Comparison of ENCODE assay signal across 9 cellular contexts in the genomic region with DNA sequence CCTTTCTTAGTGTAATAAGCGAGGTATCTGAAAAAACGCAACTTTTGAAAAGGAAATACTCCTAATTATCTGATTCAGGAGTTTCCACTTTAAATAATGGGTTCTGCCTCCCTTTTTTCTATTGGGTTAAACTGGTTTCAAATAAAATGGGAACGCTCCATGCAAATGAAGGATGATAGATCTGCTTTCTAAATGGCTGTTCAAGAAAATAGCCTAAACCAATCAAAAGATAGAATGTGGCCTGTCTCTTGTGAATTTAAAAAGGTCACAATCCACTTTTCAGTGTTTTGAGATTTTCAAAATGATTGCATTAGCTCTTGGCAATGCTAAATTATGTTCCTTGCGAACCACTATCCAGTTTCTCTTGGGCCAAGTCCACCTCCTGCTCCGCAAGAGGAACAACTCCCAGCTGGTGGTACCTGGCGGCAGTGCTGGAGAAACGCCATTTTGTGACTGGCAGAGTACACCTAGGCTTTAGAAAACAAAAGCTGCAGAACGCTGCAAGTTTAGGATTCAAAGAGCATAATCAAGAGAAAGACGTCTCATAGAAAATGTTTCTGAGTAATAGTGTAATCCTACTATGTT. TPM values are rescaled to one million over a fixed set of nuclear protein-coding genes. Genes with fewer than 3 reads are reported as not detected.
DNase-seq lines count a peak whose midpoint lies in the region; ATAC-seq and TF ChIP-seq lines count a peak whose summit lies in the region.
"Had no signal": no experiment of that assay in that cellular context is flagged by ENCODE, and none has a peak within 500 bp of the region (broad histone marks: within the 10 kb centered on the region; RNA-seq: fewer than 3 reads in every experiment).

No MANE protein-coding gene starts in this region.

- 74 to 79% (median 77%) methylated on average over 9 of the region's 9 CpGs for WGBS in psoas muscle, 3 donors

- TF ChIP-seq CTCF in activated B cell treated with CpG ODN at 0.5 μM for 24 hours (IDR thresholded peaks at IDR 0.05) (no peak), foreskin keratinocyte (conservative IDR thresholded peaks at IDR 0.05) (no peak), psoas muscle (IDR thresholded peaks at IDR 0.05) (no peak)

- no peaks in the 10 kb centered on the region for H3K27me3 ChIP-seq in foreskin keratinocyte
- peaks cover 0 to 24% (median 2%) of the 10 kb centered on the region in 3 donors for H3K27me3 ChIP-seq in psoas muscle (ENCODE audit: insufficient read depth in 3 of 3, low read length in 2 of 3)
- H3K27me3 ChIP-seq: MG63 had no signal

- POLR2A ChIA-PET in activated CD4-positive, alpha-beta T cell treated with anti-CD3 and anti-CD28 coated beads, Interleukin-2, amount 10 ng/mL, durations not matched to agents 7 days and 5 days (lab: Charles Lee): interaction anchor here (0.6 to 4.3 kb wide), 5 partner anchors 13 to 253 kb away, joined by 3 to 83 read pairs (median 11); partner anchors contain the start of gene TRIM38
- POLR2A ChIA-PET in activated B cell treated with CpG ODN at 0.5 μM for 24 hours (lab: Charles Lee): interaction anchor here (0.9 to 6.7 kb wide), 24 partner anchors 8 to 1874 kb away, joined by 3 to 164 read pairs (median 33); partner anchors contain the start of gene TRIM38

- H3K27ac ChIP-seq in foreskin keratinocyte (peak overlapping the region; percentile 25), psoas muscle (no peak overlapping the region)

- H3K9me3 ChIP-seq in psoas muscle: no peaks in the 10 kb centered on the region
- H3K9me3 ChIP-seq: MG63 had no signal

- no peaks in the 10 kb centered on the region for H3K36me3 ChIP-seq in psoas muscle (ENCODE audit: insufficient read depth in 1 of 2, low read depth in 1 of 2)
- H3K36me3 ChIP-seq: MG63 had no signal

- H3K4me1 ChIP-seq in foreskin keratinocyte (peaks cover 4% of the 10 kb centered on the region), psoas muscle (peaks cover 5% of the 10 kb centered on the region)

- H3K27ac Mint-ChIP-seq in activated CD4-positive, alpha-beta T cell treated with anti-CD3 and anti-CD28 coated beads, Interleukin-2, amount 10 ng/mL, durations not matched to agents 7 days and 5 days: peak overlapping the region; percentile 100
- peak overlapping the region; percentile 35 for H3K27ac Mint-ChIP-seq in activated B cell treated with CpG ODN at 0.5 μM for 24 hours
- H3K27ac Mint-ChIP-seq in stimulated activated effector memory CD8-positive, alpha-beta T cell treated with anti-CD3 and anti-CD28 coated beads, Interleukin-12 subunit alpha, Interleukin-12 subunit beta, amount 100 ng/mL, for 72 hours: peak overlapping the region; percentile 100

- peaks cover 51% of the 10 kb centered on the region for H3K4me1 Mint-ChIP-seq in activated CD4-positive, alpha-beta T cell treated with anti-CD3 and anti-CD28 coated beads, Interleukin-2, amount 10 ng/mL, durations not matched to agents 7 days and 5 days
- peaks cover 27% of the 10 kb centered on the region for H3K4me1 Mint-ChIP-seq in activated B cell treated with CpG ODN at 0.5 μM for 24 hours
- peaks cover 26% of the 10 kb centered on the region for H3K4me1 Mint-ChIP-seq in stimulated activated effector memory CD8-positive, alpha-beta T cell treated with anti-CD3 and anti-CD28 coated beads, Interleukin-12 subunit alpha, Interleukin-12 subunit beta, amount 100 ng/mL, for 72 hours

- peaks cover 8% of the 10 kb centered on the region for H3K9me3 Mint-ChIP-seq in activated CD4-positive, alpha-beta T cell treated with anti-CD3 and anti-CD28 coated beads, Interleukin-2, amount 10 ng/mL, durations not matched to agents 7 days and 5 days
- H3K9me3 Mint-ChIP-seq in activated B cell treated with CpG ODN at 0.5 μM for 24 hours: no peaks in the 10 kb centered on the region
- H3K9me3 Mint-ChIP-seq in stimulated activated effector memory CD8-positive, alpha-beta T cell treated with anti-CD3 and anti-CD28 coated beads, Interleukin-12 subunit alpha, Interleukin-12 subunit beta, amount 100 ng/mL, for 72 hours: no peaks in the 10 kb centered on the region

- no peak overlapping the region for H3K4me3 ChIP-seq in psoas muscle

- intact Hi-C loops in activated B cell treated with CpG ODN at 0.5 μM for 24 hours (cut with micrococcal nuclease): no loop called here
- intact Hi-C loops in psoas muscle (cut with DNase I): no loop called here

- peak overlapping the region; percentile 91 for H3K4me3 Mint-ChIP-seq in activated CD4-positive, alpha-beta T cell treated with anti-CD3 and anti-CD28 coated beads, Interleukin-2, amount 10 ng/mL, durations not matched to agents 7 days and 5 days
- peak overlapping the region; percentile 52 for H3K4me3 Mint-ChIP-seq in activated B cell treated with CpG ODN at 0.5 μM for 24 hours
- H3K4me3 Mint-ChIP-seq in stimulated activated effector memory CD8-positive, alpha-beta T cell treated with anti-CD3 and anti-CD28 coated beads, Interleukin-12 subunit alpha, Interleukin-12 subunit beta, amount 100 ng/mL, for 72 hours: peak overlapping the region; percentile 96

- no peak for DNase-seq in activated CD4-positive, alpha-beta T cell treated with anti-CD3 and anti-CD28 coated beads, Interleukin-2, amount 10 ng/mL, durations not matched to agents 7 days and 5 days
- DNase-seq in activated CD4-positive, alpha-beta T cell treated with anti-CD3 and anti-CD28 coated beads for 1 hour: no peak
- DNase-seq in activated B cell treated with CpG ODN at 0.5 μM for 24 hours (no peak), foreskin keratinocyte (peak; percentile 34 to 56), NCI-H526 treated with DMSO at 0.1 percent for 48 hours (lab: John Stamatoyannopoulos, UW) (no peak), psoas muscle (no peak)
- DNase-seq in stimulated activated effector memory CD8-positive, alpha-beta T cell treated with anti-CD3 and anti-CD28 coated beads, Interleukin-12 subunit alpha, Interleukin-12 subunit beta, amount 100 ng/mL, for 72 hours (ENCODE audit: low spot score in 2 of 2): no peak
- DNase-seq: MG63 had no signal

- CTCF ChIA-PET in activated CD4-positive, alpha-beta T cell treated with anti-CD3 and anti-CD28 coated beads, Interleukin-2, amount 10 ng/mL, durations not matched to agents 7 days and 5 days (lab: Charles Lee): interaction anchor here (1.4 to 10.2 kb wide), 5 partner anchors 13 to 61 kb away, joined by 3 to 113 read pairs (median 23); a partner anchor contains a TSS
- CTCF ChIA-PET in activated B cell treated with CpG ODN at 0.5 μM for 24 hours (lab: Charles Lee): interaction anchor here (0.8 to 7.6 kb wide), 5 partner anchors 8 to 26 kb away, joined by 3 to 44 read pairs (median 19); a partner anchor contains a TSS

- H3K36me3 Mint-ChIP-seq in activated CD4-positive, alpha-beta T cell treated with anti-CD3 and anti-CD28 coated beads, Interleukin-2, amount 10 ng/mL, durations not matched to agents 7 days and 5 days (ENCODE audit: low read depth): peaks cover 12% of the 10 kb centered on the region
- peaks cover 16% of the 10 kb centered on the region for H3K36me3 Mint-ChIP-seq in activated B cell treated with CpG ODN at 0.5 μM for 24 hours (ENCODE audit: low read depth)
- H3K36me3 Mint-ChIP-seq in stimulated activated effector memory CD8-positive, alpha-beta T cell treated with anti-CD3 and anti-CD28 coated beads, Interleukin-12 subunit alpha, Interleukin-12 subunit beta, amount 100 ng/mL, for 72 hours: peaks cover 26% of the 10 kb centered on the region

- H3K27me3 Mint-ChIP-seq in activated CD4-positive, alpha-beta T cell treated with anti-CD3 and anti-CD28 coated beads, Interleukin-2, amount 10 ng/mL, durations not matched to agents 7 days and 5 days: no peaks in the 10 kb centered on the region
- no peaks in the 10 kb centered on the region for H3K27me3 Mint-ChIP-seq in activated B cell treated with CpG ODN at 0.5 μM for 24 hours

- ATAC-seq in activated B cell treated with CpG ODN at 0.5 μM for 24 hours (ENCODE audit: low read depth) (no peak), foreskin keratinocyte (no peak), HG03460 (IDR thresholded peaks at IDR 0.05; ENCODE audit: unreplicated experiment) (no peak), psoas muscle (no peak)
- no peak for ATAC-seq in stimulated activated effector memory CD8-positive, alpha-beta T cell treated with anti-CD3 and anti-CD28 coated beads, Interleukin-12 subunit alpha, Interleukin-12 subunit beta, amount 100 ng/mL, for 72 hours

RNA-seq across cellular contexts. Expression of gene TRIM38, which starts 56.8 kb away (rescaled TPM):
- total RNA-seq in activated CD4-positive, alpha-beta T cell treated with anti-CD3 and anti-CD28 coated beads, Interleukin-2, amount 10 ng/mL, durations not matched to agents 7 days and 5 days: 10 to 100 TPM; 25.4 to 27.6 TPM
- total RNA-seq in activated B cell treated with CpG ODN at 0.5 μM for 24 hours (31.7 and 36.8 TPM in 2 replicates), foreskin keratinocyte (6.6 and 8.6 TPM in 2 replicates), psoas muscle (1 to 10 TPM; 3.1 to 7.3 (median 4.8) TPM)
- polyA plus RNA-seq in foreskin keratinocyte (2.9 and 3.0 TPM in 2 replicates), psoas muscle (1 to 10 TPM; 1.4 to 5.8 (median 3.4) TPM)

Comparison
In these comparisons a context has a peak if more than half of its experiments do, and no peak if none do; other contexts are left out.
1. DNase-seq: peak in foreskin keratinocyte (2 of 2); none in activated CD4-positive, alpha-beta T cell treated with anti-CD3 and anti-CD28 coated beads, Interleukin-2, amount 10 ng/mL, durations not matched to agents 7 days and 5 days (single experiment), activated CD4-positive, alpha-beta T cell treated with anti-CD3 and anti-CD28 coated beads for 1 hour (single experiment), activated B cell treated with CpG ODN at 0.5 μM for 24 hours (single experiment), stimulated activated effector memory CD8-positive, alpha-beta T cell treated with anti-CD3 and anti-CD28 coated beads, Interleukin-12 subunit alpha, Interleukin-12 subunit beta, amount 100 ng/mL, for 72 hours (0 of 2), NCI-H526 treated with DMSO at 0.1 percent for 48 hours (single experiment) and psoas muscle (0 of 2).
2. H3K27ac Mint-ChIP-seq: peak in every context shown above with its lines; median percentile 100 in activated CD4-positive, alpha-beta T cell treated with anti-CD3 and anti-CD28 coated beads, Interleukin-2, amount 10 ng/mL, durations not matched to agents 7 days and 5 days; 100 in stimulated activated effector memory CD8-positive, alpha-beta T cell treated with anti-CD3 and anti-CD28 coated beads, Interleukin-12 subunit alpha, Interleukin-12 subunit beta, amount 100 ng/mL, for 72 hours; 35 in activated B cell treated with CpG ODN at 0.5 μM for 24 hours.
3. Peak in every context shown above with its lines, with median percentiles within 50 percentile points of each other: H3K4me3 Mint-ChIP-seq.